In genomic region chr13:28121224-28121623, GRCh38 we compare ENCODE assay signal across 29 cellular contexts. TPM values are rescaled to one million over a fixed set of nuclear protein-coding genes. Genes with fewer than 3 reads are reported as not detected.
"Had no signal": no experiment of that assay in that cellular context is flagged by ENCODE, and none has a peak within 500 bp of the region (broad histone marks: within the 10 kb centered on the region; RNA-seq: fewer than 3 reads in every experiment).

No MANE protein-coding gene starts in this region.

- DNase-seq: hippocampal formation; left colon; left lung; lower lobe of right lung; mammary epithelial cell; mesenchymal stem cell; naive thymus-derived CD8-positive, alpha-beta T cell; nucleus accumbens; stimulated activated CD4-positive, alpha-beta T cell treated with anti-CD3 and anti-CD28 coated beads, Interleukin-12 subunit alpha, Interleukin-12 subunit beta, amount 100 ng/mL, for 4 hours; stimulated activated CD4-positive, alpha-beta T cell treated with anti-CD3 and anti-CD28 coated beads, Interleukin-15, amount 100 ng/mL, for 24 hours; stimulated activated CD4-positive, alpha-beta T cell treated with anti-CD3 and anti-CD28 coated beads, Interleukin-4, amount 100 ng/mL, for 24 hours; stimulated activated naive CD4-positive, alpha-beta T cell; tibial artery; trophoblast cell; upper lobe of right lung had no signal

- H3K9me3 ChIP-seq: left lung, lower lobe of right lung, right atrium auricular region, suprapubic skin, thoracic aorta, tibial artery, upper lobe of right lung had no signal

- H3K4me1 ChIP-seq: left lung, lower lobe of right lung, parathyroid adenoma, right atrium auricular region, suprapubic skin, tibial artery, upper lobe of right lung had no signal

- H3K27ac Mint-ChIP-seq: naive thymus-derived CD8-positive, alpha-beta T cell; nephron; stimulated activated effector memory CD8-positive, alpha-beta T cell treated with anti-CD3 and anti-CD28 coated beads, Interleukin-12 subunit alpha, Interleukin-12 subunit beta, amount 100 ng/mL, for 72 hours; stimulated activated naive CD8-positive, alpha-beta T cell treated with anti-CD3 and anti-CD28 coated beads, Interleukin-15, Interleukin-2, amounts not matched to agents 100 ng/mL and 50 ng/mL, for 24 hours had no signal

- FAIRE-seq: keratinocyte, urothelium cell line had no signal

- H3K27me3 ChIP-seq: right atrium auricular region had no signal

- H3K27ac ChIP-seq: left lung, lower lobe of right lung, parathyroid adenoma, right atrium auricular region, skin epidermis, suprapubic skin, thoracic aorta, tibial artery, upper lobe of right lung had no signal

- H3K4me3 ChIP-seq: left lung, lower lobe of right lung, right atrium auricular region, skin epidermis, suprapubic skin, thoracic aorta, tibial artery, upper lobe of right lung had no signal

- H3K9me3 Mint-ChIP-seq: naive thymus-derived CD8-positive, alpha-beta T cell; nephron; neural crest cell; stimulated activated effector memory CD8-positive, alpha-beta T cell treated with anti-CD3 and anti-CD28 coated beads, Interleukin-12 subunit alpha, Interleukin-12 subunit beta, amount 100 ng/mL, for 72 hours; stimulated activated naive CD8-positive, alpha-beta T cell treated with anti-CD3 and anti-CD28 coated beads, Interleukin-15, Interleukin-2, amounts not matched to agents 100 ng/mL and 50 ng/mL, for 24 hours had no signal

- ATAC-seq: left colon; left lung; lower lobe of right lung; naive thymus-derived CD8-positive, alpha-beta T cell; sciatic nerve; stimulated activated effector memory CD8-positive, alpha-beta T cell treated with anti-CD3 and anti-CD28 coated beads, Interleukin-12 subunit alpha, Interleukin-12 subunit beta, amount 100 ng/mL, for 72 hours; upper lobe of right lung had no signal

- H3K36me3 Mint-ChIP-seq: stimulated activated effector memory CD8-positive, alpha-beta T cell treated with anti-CD3 and anti-CD28 coated beads, Interleukin-12 subunit alpha, Interleukin-12 subunit beta, amount 100 ng/mL, for 72 hours had no signal

- H3K27me3 Mint-ChIP-seq: stimulated activated naive CD8-positive, alpha-beta T cell treated with anti-CD3 and anti-CD28 coated beads, Interleukin-15, Interleukin-2, amounts not matched to agents 100 ng/mL and 50 ng/mL, for 24 hours had no signal

- H3K4me3 Mint-ChIP-seq: nephron; neural crest cell; stimulated activated naive CD8-positive, alpha-beta T cell treated with anti-CD3 and anti-CD28 coated beads, Interleukin-15, Interleukin-2, amounts not matched to agents 100 ng/mL and 50 ng/mL, for 24 hours had no signal

- H3K36me3 ChIP-seq: left lung, lower lobe of right lung, right atrium auricular region, suprapubic skin, thoracic aorta, tibial artery, upper lobe of right lung had no signal

- H3K4me1 Mint-ChIP-seq: nephron; neural crest cell; stimulated activated effector memory CD8-positive, alpha-beta T cell treated with anti-CD3 and anti-CD28 coated beads, Interleukin-12 subunit alpha, Interleukin-12 subunit beta, amount 100 ng/mL, for 72 hours had no signal

RNA-seq across cellular contexts. Expression of gene FLT3, which starts 20.8 kb away (rescaled TPM):
- total RNA-seq: mammary epithelial cell, neural crest cell, osteocyte, pulmonary artery endothelial cell had no signal
- polyA plus RNA-seq: keratinocyte; mammary epithelial cell; naive thymus-derived CD8-positive, alpha-beta T cell had no signal
